8 cellular contexts compared by ENCODE assay signal in the genomic region with DNA sequence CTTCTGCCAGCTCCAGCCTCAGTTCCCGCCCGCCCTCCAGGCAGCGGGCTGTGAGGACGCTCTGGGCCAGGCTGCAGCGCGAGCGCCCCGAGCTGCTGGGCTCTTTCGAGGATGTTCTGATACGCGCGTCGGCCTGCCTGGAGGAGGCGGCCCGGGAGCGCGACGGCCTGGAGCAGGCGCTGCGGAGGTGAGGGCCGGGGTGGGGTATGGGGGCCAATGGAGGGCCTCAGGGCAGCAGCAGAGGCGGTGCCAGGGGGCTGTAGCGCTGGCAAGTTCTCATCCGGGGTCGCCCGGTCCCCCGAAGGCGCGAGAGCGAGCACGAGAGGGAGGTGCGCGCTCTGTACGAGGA. TPM values are rescaled to one million over a fixed set of nuclear protein-coding genes. Genes with fewer than 3 reads are reported as not detected.
A peak's percentile ranks its signal among the peaks of the same experiment; 100 is the strongest.
DNase-seq lines count a peak whose midpoint lies in the region; ATAC-seq and TF ChIP-seq lines count a peak whose summit lies in the region.

No MANE protein-coding gene starts in this region.

- peaks cover 33% of the 10 kb centered on the region for H3K27me3 Mint-ChIP-seq in WTC11 (ENCODE audit: low read depth)

- H3K4me3 ChIP-seq in iPS-11a (ENCODE audit: low read depth, low read length) (peak overlapping the region; percentile 27), spleen (peak overlapping the region; percentile 29 to 74 (median 43))

- no peaks in the 10 kb centered on the region for H3K9me3 ChIP-seq in spleen

- intact Hi-C loops in spleen (cut with DNase I; ENCODE audit: low total_unique reads) = no loop called here

- no peak for DNase-seq in WTC11 (ENCODE audit: low spot score)
- no peak for DNase-seq in spleen
- no peak for DNase-seq in AG08395 (ENCODE audit: low spot score)
- no peak for DNase-seq in stimulated activated CD4-positive, alpha-beta T cell treated with anti-CD3 and anti-CD28 coated beads, Interleukin-4, amount 100 ng/mL, for 1 hour
- DNase-seq in D341Med (ENCODE audit: low spot score) = no peak

- H3K4me1 Mint-ChIP-seq in WTC11 = peaks cover 49% of the 10 kb centered on the region

- H3K4me1 ChIP-seq in spleen = peaks cover 59 to 97% (median 89%) of the 10 kb centered on the region in 6 donors

- peak; percentile 1 for ATAC-seq in GM21529 (IDR thresholded peaks at IDR 0.05; ENCODE audit: unreplicated experiment)
- peak; percentile 10 for ATAC-seq in WTC11
- no peak for ATAC-seq in HG03571 (IDR thresholded peaks at IDR 0.05; ENCODE audit: unreplicated experiment)

- WGBS in spleen, 5 donors = 0 to 2% (median 2%) methylated on average over 9 to 34 of the region's 34 CpGs

- POLR2A ChIA-PET in WTC11 (lab: Charles Lee) = interaction anchor here (1.2 to 4.7 kb wide), 5 partner anchors 10 to 214 kb away, joined by 3 to 38 read pairs (median 7); partner anchors contain the start of genes IRF7, PNPLA2, RPLP2 and TSPAN4

- H3K4me3 Mint-ChIP-seq in WTC11 = peak overlapping the region; percentile 76

- peaks cover 0 to 83% (median 22%) of the 10 kb centered on the region in 7 donors for H3K27me3 ChIP-seq in spleen (replicated peaks in 1 of 7)

- peak overlapping the region in 7 of 8 donors; percentile 51 to 88 (median 80) for H3K27ac ChIP-seq in spleen

- H3K27ac Mint-ChIP-seq in WTC11 = no peak overlapping the region

- peaks cover 0 to 10% (median 5%) of the 10 kb centered on the region in 6 donors for H3K36me3 ChIP-seq in spleen

- TF ChIP-seq CTCF in WTC11 (IDR thresholded peaks at IDR 0.05) (no peak), spleen (IDR thresholded peaks at IDR 0.05 in 8 of 11, conservative IDR thresholded peaks at IDR 0.05 in 3 of 11) (no peak)

- peak in 1 of 3 donors; percentile 15 for TF ChIP-seq POLR2A in spleen (IDR thresholded peaks at IDR 0.05)

- H3K9me3 Mint-ChIP-seq in WTC11 = no peaks in the 10 kb centered on the region

- CTCF ChIA-PET in WTC11 (lab: Charles Lee) = interaction anchor here (0.5 to 7.7 kb wide), 9 partner anchors 8 to 698 kb away, joined by 3 to 82 read pairs (median 10); partner anchors contain the start of genes PNPLA2, POLR2L and TSPAN4

- H3K36me3 Mint-ChIP-seq in WTC11 = no peaks in the 10 kb centered on the region

TF ChIP-seq in WTC11, 78 proteins besides CTCF, POLR2A, EP300 and RAD21 (continues in another document):
- TF ChIP-seq, protein P1, sequence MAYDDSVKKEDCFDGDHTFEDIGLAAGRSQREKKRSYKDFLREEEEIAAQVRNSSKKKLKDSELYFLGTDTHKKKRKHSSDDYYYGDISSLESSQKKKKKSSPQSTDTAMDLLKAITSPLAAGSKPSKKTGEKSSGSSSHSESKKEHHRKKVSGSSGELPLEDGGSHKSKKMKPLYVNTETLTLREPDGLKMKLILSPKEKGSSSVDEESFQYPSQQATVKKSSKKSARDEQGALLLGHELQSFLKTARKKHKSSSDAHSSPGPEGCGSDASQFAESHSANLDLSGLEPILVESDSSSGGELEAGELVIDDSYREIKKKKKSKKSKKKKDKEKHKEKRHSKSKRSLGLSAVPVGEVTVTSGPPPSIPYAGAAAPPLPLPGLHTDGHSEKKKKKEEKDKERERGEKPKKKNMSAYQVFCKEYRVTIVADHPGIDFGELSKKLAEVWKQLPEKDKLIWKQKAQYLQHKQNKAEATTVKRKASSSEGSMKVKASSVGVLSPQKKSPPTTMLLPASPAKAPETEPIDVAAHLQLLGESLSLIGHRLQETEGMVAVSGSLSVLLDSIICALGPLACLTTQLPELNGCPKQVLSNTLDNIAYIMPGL (CRISPR knock-in tag; IDR thresholded peaks at IDR 0.05) = no peak
- TF ChIP-seq, protein P2, sequence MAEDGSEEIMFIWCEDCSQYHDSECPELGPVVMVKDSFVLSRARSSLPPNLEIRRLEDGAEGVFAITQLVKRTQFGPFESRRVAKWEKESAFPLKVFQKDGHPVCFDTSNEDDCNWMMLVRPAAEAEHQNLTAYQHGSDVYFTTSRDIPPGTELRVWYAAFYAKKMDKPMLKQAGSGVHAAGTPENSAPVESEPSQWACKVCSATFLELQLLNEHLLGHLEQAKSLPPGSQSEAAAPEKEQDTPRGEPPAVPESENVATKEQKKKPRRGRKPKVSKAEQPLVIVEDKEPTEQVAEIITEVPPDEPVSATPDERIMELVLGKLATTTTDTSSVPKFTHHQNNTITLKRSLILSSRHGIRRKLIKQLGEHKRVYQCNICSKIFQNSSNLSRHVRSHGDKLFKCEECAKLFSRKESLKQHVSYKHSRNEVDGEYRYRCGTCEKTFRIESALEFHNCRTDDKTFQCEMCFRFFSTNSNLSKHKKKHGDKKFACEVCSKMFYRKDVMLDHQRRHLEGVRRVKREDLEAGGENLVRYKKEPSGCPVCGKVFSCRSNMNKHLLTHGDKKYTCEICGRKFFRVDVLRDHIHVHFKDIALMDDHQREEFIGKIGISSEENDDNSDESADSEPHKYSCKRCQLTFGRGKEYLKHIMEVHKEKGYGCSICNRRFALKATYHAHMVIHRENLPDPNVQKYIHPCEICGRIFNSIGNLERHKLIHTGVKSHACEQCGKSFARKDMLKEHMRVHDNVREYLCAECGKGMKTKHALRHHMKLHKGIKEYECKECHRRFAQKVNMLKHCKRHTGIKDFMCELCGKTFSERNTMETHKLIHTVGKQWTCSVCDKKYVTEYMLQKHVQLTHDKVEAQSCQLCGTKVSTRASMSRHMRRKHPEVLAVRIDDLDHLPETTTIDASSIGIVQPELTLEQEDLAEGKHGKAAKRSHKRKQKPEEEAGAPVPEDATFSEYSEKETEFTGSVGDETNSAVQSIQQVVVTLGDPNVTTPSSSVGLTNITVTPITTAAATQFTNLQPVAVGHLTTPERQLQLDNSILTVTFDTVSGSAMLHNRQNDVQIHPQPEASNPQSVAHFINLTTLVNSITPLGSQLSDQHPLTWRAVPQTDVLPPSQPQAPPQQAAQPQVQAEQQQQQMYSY (CRISPR knock-in tag; IDR thresholded peaks at IDR 0.05) = no peak
- TF ChIP-seq ZBTB43 (CRISPR knock-in tag; IDR thresholded peaks at IDR 0.05) = no peak
- TF ChIP-seq CREB1 (CRISPR knock-in tag; IDR thresholded peaks at IDR 0.05) = no peak; the same call in 1 of the 2 replicates
- TF ChIP-seq TEAD1 (CRISPR knock-in tag; IDR thresholded peaks at IDR 0.05) = peak; percentile 75; the same call in 1 of the 2 replicates
- TF ChIP-seq, protein P3, sequence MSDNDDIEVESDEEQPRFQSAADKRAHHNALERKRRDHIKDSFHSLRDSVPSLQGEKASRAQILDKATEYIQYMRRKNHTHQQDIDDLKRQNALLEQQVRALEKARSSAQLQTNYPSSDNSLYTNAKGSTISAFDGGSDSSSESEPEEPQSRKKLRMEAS (CRISPR knock-in tag; IDR thresholded peaks at IDR 0.05) = peak; percentile 47; the same call in 1 of the 2 replicates
- TF ChIP-seq IRF1 (CRISPR knock-in tag; IDR thresholded peaks at IDR 0.05) = no peak
- peak; percentile 7; the same call in 1 of the 2 replicates for TF ChIP-seq SMAD3 (CRISPR knock-in tag; IDR thresholded peaks at IDR 0.05; ENCODE audit: borderline replicate concordance)
- no peak for TF ChIP-seq GRHL2 (CRISPR knock-in tag; IDR thresholded peaks at IDR 0.05; ENCODE audit: insufficient replicate concordance, severe bottlenecking)
- no peak for TF ChIP-seq IRF2 (CRISPR knock-in tag; IDR thresholded peaks at IDR 0.05; ENCODE audit: borderline replicate concordance, low read depth)
- TF ChIP-seq MYBL2 (CRISPR knock-in tag; IDR thresholded peaks at IDR 0.05) = peak; percentile 69; the same call in 1 of the 2 replicates
- no peak for TF ChIP-seq ZNF317 (CRISPR knock-in tag; IDR thresholded peaks at IDR 0.05; ENCODE audit: borderline replicate concordance, low read depth)
- TF ChIP-seq ERG (CRISPR knock-in tag; IDR thresholded peaks at IDR 0.05) = no peak

RNA-seq across cellular contexts. Expression of gene CRACR2B, which starts 2.2 kb away (rescaled TPM):
- 46.5 to 58.6 TPM (median 55.9 TPM) in 3 replicates for total RNA-seq in WTC11 (2021)
- 10 to 100 TPM; 10.2 to 28.0 (median 15.3) TPM for total RNA-seq in spleen
- 10 to 100 TPM in 2 of 3 donors, 1 to 10 TPM in 1; 6.1 to 34.1 (median 12.6) TPM for polyA plus RNA-seq in spleen

RNA-seq across cellular contexts. Expression of gene CD151, which starts 2.8 kb away (rescaled TPM):
- total RNA-seq in WTC11 (2021) (115 to 127 TPM (median 116 TPM) in 3 replicates), spleen (100 to 1,000 TPM in 3 of 7 donors, 10 to 100 TPM in 4; 69.7 to 142 (median 80.1) TPM)
- 100 to 1,000 TPM in 1 of 3 donors, 10 to 100 TPM in 2; 38.0 to 111 (median 82.8) TPM for polyA plus RNA-seq in spleen

RNA-seq across cellular contexts. Expression of gene PNPLA2, which starts 11.2 kb away (rescaled TPM):
- total RNA-seq in WTC11 (2021) (66.5 to 83.4 TPM (median 81.9 TPM) in 3 replicates), spleen (100 to 1,000 TPM in 5 of 7 donors, 10 to 100 TPM in 2; 65.8 to 131 (median 113) TPM)
- 100 to 1,000 TPM in 1 of 3 donors, 10 to 100 TPM in 2; 46.3 to 103 (median 75.0) TPM for polyA plus RNA-seq in spleen

RNA-seq across cellular contexts. Expression of gene POLR2L, which starts 12.4 kb away (rescaled TPM):
- total RNA-seq in WTC11 (2021) = 138 to 152 TPM (median 144 TPM) in 3 replicates
- 10 to 100 TPM; 24.6 to 95.3 (median 62.5) TPM for total RNA-seq in spleen
- 100 to 1,000 TPM in 1 of 3 donors, 10 to 100 TPM in 2; 55.2 to 131 (median 94.0) TPM for polyA plus RNA-seq in spleen

RNA-seq across cellular contexts. Expression of gene TSPAN4, which starts 12.7 kb away (rescaled TPM):
- total RNA-seq in WTC11 (2021) (92.8 to 95.2 TPM (median 94.3 TPM) in 3 replicates), spleen (100 to 1,000 TPM in 5 of 7 donors, 10 to 100 TPM in 2; 91.3 to 140 (median 122) TPM)
- polyA plus RNA-seq in spleen = 10 to 100 TPM; 32.1 to 67.4 (median 52.1) TPM
